Comparison of ENCODE assay signal across 8 cellular contexts in the genomic region with DNA sequence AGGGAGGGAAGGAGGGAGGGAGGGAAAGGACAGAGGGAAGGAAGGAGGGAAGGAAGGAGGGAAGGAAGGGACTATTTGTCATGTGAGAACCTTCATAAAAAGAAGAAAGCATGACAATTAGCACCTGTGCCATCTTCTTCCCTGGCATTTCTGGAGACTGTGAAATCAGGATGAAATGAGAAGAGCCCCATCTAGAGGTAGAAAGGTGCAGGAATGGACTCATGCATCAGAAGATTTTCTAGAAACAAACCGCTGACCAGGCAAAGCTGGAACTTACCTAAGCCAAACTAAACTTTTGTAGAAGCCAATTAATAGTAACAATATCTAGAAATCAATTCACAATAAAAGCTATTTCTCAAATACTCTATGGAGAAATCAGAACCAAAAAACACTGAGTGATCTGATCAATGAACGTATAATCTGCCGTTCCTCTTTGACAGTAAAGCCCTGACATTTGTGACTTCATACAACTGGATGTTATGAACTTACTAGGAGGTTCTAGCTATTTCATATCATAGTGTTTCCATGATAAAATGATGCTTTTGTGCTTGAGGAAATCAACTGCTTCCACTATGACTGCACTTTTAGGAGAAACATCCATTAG. TPM values are rescaled to one million over a fixed set of nuclear protein-coding genes. Genes with fewer than 3 reads are reported as not detected.
DNase-seq lines count a peak whose midpoint lies in the region; ATAC-seq and TF ChIP-seq lines count a peak whose summit lies in the region.

No MANE protein-coding gene starts in this region.

- POLR2A ChIA-PET in IMR-90 (lab: Charles Lee; ENCODE audit: unreplicated experiment) = no interaction called here
- POLR2A ChIA-PET in PC-9 (lab: Charles Lee; ENCODE audit: unreplicated experiment) = no interaction called here

- H2AK5ac ChIP-seq in IMR-90 (ENCODE audit: low read depth, low read length) = no peak overlapping the region

- no peak overlapping the region for H2BK5ac ChIP-seq in IMR-90 (ENCODE audit: low read depth, low read length, poor library complexity, severe bottlenecking)

- dilution Hi-C loops in IMR-90 (cut with HindIII; ENCODE audit: low sequenced_read_pairs, unreplicated experiment) = no loop called here

- no peaks in the 10 kb centered on the region for H3K79me1 ChIP-seq in IMR-90 (ENCODE audit: low read depth in 1 of 2, low read length in 2 of 2)

- H3K79me2 ChIP-seq in PC-9 (ENCODE audit: low read depth) = no peaks in the 10 kb centered on the region

- H3K9me3 ChIP-seq in IMR-90 (ENCODE audit: control insufficient read depth, insufficient read depth, low read length) = no peaks in the 10 kb centered on the region
- H3K9me3 ChIP-seq in PC-9 (ENCODE audit: insufficient read depth, low read depth) = no peaks in the 10 kb centered on the region

- H2AFZ ChIP-seq in IMR-90 (replicated peaks; ENCODE audit: low read length, poor library complexity) = no peak overlapping the region
- H2AFZ ChIP-seq in PC-9 = no peak overlapping the region

- CTCF ChIA-PET in IMR-90 (lab: Yijun Ruan, JAX) (interaction anchor here (0.6 to 1.8 kb wide), 3 partner anchors 118 to 478 kb away, joined by 3 to 12 read pairs (median 3); no protein-coding TSS in a partner anchor), PC-9 (lab: Charles Lee) (interaction anchor here (0.6 to 0.8 kb wide), 2 partner anchors 408 to 477 kb away, joined by 3 to 4 read pairs; no protein-coding TSS in a partner anchor)

- intact Hi-C loops in IMR-90 (cut with micrococcal nuclease) (loop anchor here (1.0 to 10.0 kb wide), 3 partner anchors 119 to 643 kb away; no protein-coding TSS in a partner anchor), PC-9 (cut with micrococcal nuclease; ENCODE audit: unreplicated experiment) (loop anchor here (1.0 kb wide), 1 partner anchor 477 kb away; no protein-coding TSS in a partner anchor)

- H4K8ac ChIP-seq in IMR-90 (ENCODE audit: low read depth in 2 of 2, low read length in 2 of 2) = no peak overlapping the region

- ATAC-seq in IMR-90 (ENCODE audit: low read depth) = peak; percentile 80
- no peak for ATAC-seq in HG03432 (IDR thresholded peaks at IDR 0.05; ENCODE audit: unreplicated experiment)
- no peak for ATAC-seq in HG03108 (IDR thresholded peaks at IDR 0.05; ENCODE audit: unreplicated experiment)

- TF ChIP-seq POLR2A in IMR-90 (IDR thresholded peaks at IDR 0.05; ENCODE audit: low read depth, low read length) = 0 out of 2 replicates have a peak, but pooled peaks have one; percentile 31

- H2BK120ac ChIP-seq in IMR-90 (ENCODE audit: low read depth, low read length) = no peak overlapping the region

- no peaks in the 10 kb centered on the region for H3K9me1 ChIP-seq in IMR-90 (ENCODE audit: insufficient read depth, low read length)

- WGBS in IMR-90 (ENCODE audit: extremely low coverage in 2 of 2, insufficient read length in 1 of 2), 2 experiments = no CpG with 5 or more reads among the region's 3 CpGs

- H3F3A ChIP-seq in PC-9 (ENCODE audit: insufficient read depth, low read depth) = no peaks in the 10 kb centered on the region

- H3K4me1 ChIP-seq in IMR-90 (ENCODE audit: control insufficient read depth, insufficient read depth, low read length) = no peaks in the 10 kb centered on the region
- no peaks in the 10 kb centered on the region for H3K4me1 ChIP-seq in PC-9 (replicated peaks; ENCODE audit: insufficient read depth)

- peak; percentile 79 for TF ChIP-seq RAD21 in IMR-90 (IDR thresholded peaks at IDR 0.05; ENCODE audit: low read length)

- peaks cover 9% of the 10 kb centered on the region for H3K27me3 ChIP-seq in IMR-90 (ENCODE audit: control insufficient read depth, insufficient read depth, low read length)
- H3K27me3 ChIP-seq in PC-9 (ENCODE audit: insufficient read depth, low read depth) = peaks cover 17% of the 10 kb centered on the region; the same call in 1 of the 2 replicates

- H3K4me2 ChIP-seq in IMR-90 (ENCODE audit: low read depth, low read length) (no peak overlapping the region), PC-9 (no peak overlapping the region)

- no peak overlapping the region for H3K23ac ChIP-seq in IMR-90 (ENCODE audit: low read depth, low read length)

- no peak overlapping the region for H3K27ac ChIP-seq in IMR-90 (ENCODE audit: insufficient read depth, low read length)
- H3K27ac ChIP-seq in PC-9 = no peak overlapping the region

- H2BK20ac ChIP-seq in IMR-90 (ENCODE audit: low read depth, low read length) = no peak overlapping the region

- H3K56ac ChIP-seq in IMR-90 (ENCODE audit: extremely low read depth, insufficient read depth, low read length) = no peak overlapping the region

- H3K4me3 ChIP-seq in IMR-90 (ENCODE audit: insufficient read depth, low read depth, low read length) (no peak overlapping the region), PC-9 (no peak overlapping the region)

- no peak overlapping the region for H3K18ac ChIP-seq in IMR-90 (ENCODE audit: low read depth, low read length)

- H3K9ac ChIP-seq in IMR-90 (ENCODE audit: low read depth, low read length) = no peak overlapping the region

- H4K5ac ChIP-seq in IMR-90 (ENCODE audit: low read depth, low read length) = no peak overlapping the region

- BruUV-seq in IMR-90 (replicated peaks; lab: Mats Ljungman, UMichigan) (no TSS peak), PC-9 (replicated peaks; lab: Mats Ljungman, UMichigan) (no TSS peak)

- H2AK9ac ChIP-seq in IMR-90 (replicated peaks; ENCODE audit: low read depth, low read length, poor library complexity) = no peak overlapping the region

- H4K91ac ChIP-seq in IMR-90 (ENCODE audit: insufficient read depth, low read depth, low read length) = no peak overlapping the region

- peak; percentile 100 for DNase-seq in DMS53 (lab: John Stamatoyannopoulos, UW)
- peak; percentile 43 for DNase-seq in IMR-90
- peak in 1 of 2 experiments; percentile 5 for DNase-seq in PC-9
- peak; percentile 36 for DNase-seq in epidermal melanocyte (ENCODE audit: insufficient read length, low spot score)
- peak; percentile 69 for DNase-seq in myocyte (ENCODE audit: low read depth)
- no peak for DNase-seq in activated CD4-positive, CD25-positive, alpha-beta regulatory T cell treated with anti-CD3 and anti-CD28 coated beads, Interleukin-2, amount 50 U/mL, for 72 hours

- no peaks in the 10 kb centered on the region for H3K36me3 ChIP-seq in IMR-90 (ENCODE audit: control insufficient read depth, insufficient read depth, low read length)
- H3K36me3 ChIP-seq in PC-9 (ENCODE audit: low read depth) = no peaks in the 10 kb centered on the region

- H4K20me1 ChIP-seq in IMR-90 (ENCODE audit: insufficient read depth, low read length) (no peaks in the 10 kb centered on the region), PC-9 (ENCODE audit: insufficient read depth) (no peaks in the 10 kb centered on the region)

- H3K14ac ChIP-seq in IMR-90 (replicated peaks; ENCODE audit: low read depth, low read length) = no peak overlapping the region

- no peak overlapping the region for H2BK15ac ChIP-seq in IMR-90 (ENCODE audit: low read depth, low read length)

- TF ChIP-seq CTCF in IMR-90 (conservative IDR thresholded peaks at IDR 0.05; ENCODE audit: low read depth, low read length) (peak; percentile 74), PC-9 (conservative IDR thresholded peaks at IDR 0.05) (peak; percentile 70)

- in situ Hi-C loops in IMR-90 (cut with MboI; ENCODE audit: low sequenced_read_pairs) = loop anchor here (10.0 kb wide), 1 partner anchor 113 kb away; no protein-coding TSS in a partner anchor

- H3K4ac ChIP-seq in IMR-90 (ENCODE audit: low read depth, low read length) = no peak overlapping the region

- H3K9me2 ChIP-seq in PC-9 (ENCODE audit: insufficient read depth) = no peaks in the 10 kb centered on the region

TF ChIP-seq in IMR-90, 13 proteins besides CTCF, POLR2A, EP300 and RAD21:
- TF ChIP-seq FOS (IDR thresholded peaks at IDR 0.05; ENCODE audit: low read depth, low read length) = no peak
- TF ChIP-seq MAFK (IDR thresholded peaks at IDR 0.05; ENCODE audit: low read depth, low read length) = peak; percentile 86
- TF ChIP-seq SMC3 (IDR thresholded peaks at IDR 0.05; ENCODE audit: low read depth, low read length) = peak; percentile 58
- TF ChIP-seq NFE2L2 (IDR thresholded peaks at IDR 0.05; ENCODE audit: low read depth, low read length) = no peak
- TF ChIP-seq, protein P1, sequence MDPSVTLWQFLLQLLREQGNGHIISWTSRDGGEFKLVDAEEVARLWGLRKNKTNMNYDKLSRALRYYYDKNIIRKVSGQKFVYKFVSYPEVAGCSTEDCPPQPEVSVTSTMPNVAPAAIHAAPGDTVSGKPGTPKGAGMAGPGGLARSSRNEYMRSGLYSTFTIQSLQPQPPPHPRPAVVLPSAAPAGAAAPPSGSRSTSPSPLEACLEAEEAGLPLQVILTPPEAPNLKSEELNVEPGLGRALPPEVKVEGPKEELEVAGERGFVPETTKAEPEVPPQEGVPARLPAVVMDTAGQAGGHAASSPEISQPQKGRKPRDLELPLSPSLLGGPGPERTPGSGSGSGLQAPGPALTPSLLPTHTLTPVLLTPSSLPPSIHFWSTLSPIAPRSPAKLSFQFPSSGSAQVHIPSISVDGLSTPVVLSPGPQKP (IDR thresholded peaks at IDR 0.05; ENCODE audit: borderline replicate concordance, low read depth, low read length) = no peak

RNA-seq across cellular contexts. Expression of gene CRACR2A, which starts 24.4 kb away (rescaled TPM):
- 0.54 and 0.83 TPM in 2 replicates for total RNA-seq in IMR-90 (2012; rRNA removed)
- polyA plus RNA-seq in IMR-90 (2012; rRNA removed) = 0.55 and 0.60 TPM in 2 replicates
- polyA plus RNA-seq in IMR-90 (2012; cell fraction: cytosol; rRNA removed) = 0.23 and 0.24 TPM in 2 replicates
- polyA plus RNA-seq in IMR-90 (2012; cell fraction: nucleus; rRNA removed; ENCODE audit: low replicate concordance) = 0.13 and 0.52 TPM in 2 replicates
- total RNA-seq in PC-9 (2021) = not detected in 2 replicates
- 2.5 and 3.0 TPM in 2 replicates for total RNA-seq in myocyte
- polyA plus RNA-seq in myocyte (2012) = 0.73 TPM
